29 cellular contexts compared by ENCODE assay signal in genomic region chr5:116288524-116288923, GRCh38.
"Had no signal": no experiment of that assay in that cellular context is flagged by ENCODE, and none has a peak within 500 bp of the region (broad histone marks: within the 10 kb centered on the region; RNA-seq: fewer than 3 reads in every experiment).

No MANE protein-coding gene starts in this region.

- H3K4me3 Mint-ChIP-seq: stimulated activated effector memory CD8-positive, alpha-beta T cell treated with anti-CD3 and anti-CD28 coated beads, Interleukin-12 subunit alpha, Interleukin-12 subunit beta, amount 100 ng/mL, for 72 hours; stimulated activated memory B cell treated with anti-CD40 and anti-IgM and Interleukin-4, amounts not matched to agents 10 μg/mL and 1 μg/mL and 100 μg/mL, for 72 hours; stimulated activated naive B cell treated with anti-CD40 and anti-IgM and Interleukin-4, amounts not matched to agents 10 μg/mL and 1 μg/mL and 100 μg/mL, for 72 hours; stimulated activated naive CD8-positive, alpha-beta T cell treated with anti-CD3 and anti-CD28 coated beads, Interleukin-15, amount 100 ng/mL, for 72 hours; stimulated activated naive CD8-positive, alpha-beta T cell treated with anti-CD3 and anti-CD28 coated beads, Interleukin-15, Interleukin-2, amounts not matched to agents 100 ng/mL and 50 ng/mL, for 24 hours; type B pancreatic cell had no signal

- FAIRE-seq: urothelium cell line had no signal

- ATAC-seq: stimulated activated effector memory CD8-positive, alpha-beta T cell treated with anti-CD3 and anti-CD28 coated beads, Interleukin-12 subunit alpha, Interleukin-12 subunit beta, amount 100 ng/mL, for 72 hours; stimulated activated memory B cell treated with anti-CD40 and anti-IgM and Interleukin-4, amounts not matched to agents 10 μg/mL and 1 μg/mL and 100 μg/mL, for 72 hours; stimulated activated naive B cell treated with anti-CD40 and anti-IgM and Interleukin-4, amounts not matched to agents 10 μg/mL and 1 μg/mL and 100 μg/mL, for 72 hours; stimulated activated naive CD8-positive, alpha-beta T cell treated with anti-CD3 and anti-CD28 coated beads, Interleukin-15, amount 100 ng/mL, for 72 hours; stimulated activated naive CD8-positive, alpha-beta T cell treated with anti-CD3 and anti-CD28 coated beads, Interleukin-15, Interleukin-2, amounts not matched to agents 100 U/mL and 50 U/mL, for 24 hours; upper lobe of right lung had no signal

- H3K27me3 ChIP-seq: stomach, suprapubic skin, testis, thyroid gland, tibial artery, tibial nerve, transverse colon, upper lobe of left lung, upper lobe of right lung, uterus, vagina had no signal

- H3K36me3 ChIP-seq: thoracic aorta, thyroid gland, upper lobe of right lung, uterus had no signal

- H3K4me1 Mint-ChIP-seq: stimulated activated effector memory CD8-positive, alpha-beta T cell treated with anti-CD3 and anti-CD28 coated beads, Interleukin-12 subunit alpha, Interleukin-12 subunit beta, amount 100 ng/mL, for 72 hours; stimulated activated memory B cell treated with anti-CD40 and anti-IgM and Interleukin-4, amounts not matched to agents 10 μg/mL and 1 μg/mL and 100 μg/mL, for 72 hours; stimulated activated naive B cell treated with anti-CD40 and anti-IgM and Interleukin-4, amounts not matched to agents 10 μg/mL and 1 μg/mL and 100 μg/mL, for 72 hours; stimulated activated naive CD8-positive, alpha-beta T cell treated with anti-CD3 and anti-CD28 coated beads, Interleukin-15, amount 100 ng/mL, for 72 hours had no signal

- H3K4me3 ChIP-seq: stomach, suprapubic skin, testis, thoracic aorta, thyroid gland, tibial artery, tibial nerve, transverse colon, upper lobe of left lung, upper lobe of right lung, uterus, vagina had no signal

- H3K27me3 Mint-ChIP-seq: stimulated activated memory B cell treated with anti-CD40 and anti-IgM and Interleukin-4, amounts not matched to agents 10 μg/mL and 1 μg/mL and 100 μg/mL, for 72 hours; stimulated activated naive B cell treated with anti-CD40 and anti-IgM and Interleukin-4, amounts not matched to agents 10 μg/mL and 1 μg/mL and 100 μg/mL, for 72 hours; stimulated activated naive CD8-positive, alpha-beta T cell treated with anti-CD3 and anti-CD28 coated beads, Interleukin-15, amount 100 ng/mL, for 72 hours; stimulated activated naive CD8-positive, alpha-beta T cell treated with anti-CD3 and anti-CD28 coated beads, Interleukin-15, Interleukin-2, amounts not matched to agents 100 ng/mL and 50 ng/mL, for 24 hours; type B pancreatic cell had no signal

- H3K4me1 ChIP-seq: stomach, suprapubic skin, testis, thyroid gland, tibial artery, tibial nerve, transverse colon, upper lobe of left lung, upper lobe of right lung, uterus, vagina had no signal

- DNase-seq: stimulated activated CD4-positive, alpha-beta T cell treated with anti-CD3 and anti-CD28 coated beads, Interleukin-2, amount 100 ng/mL, for 48 hours; stimulated activated CD4-positive, alpha-beta T cell treated with anti-CD3 and anti-CD28 coated beads, Interleukin-4, amount 100 ng/mL, for 1 hour; stimulated activated CD4-positive, alpha-beta T cell treated with anti-CD3 and anti-CD28 coated beads, Interleukin-4, amount 100 ng/mL, for 24 hours; stimulated activated CD4-positive, alpha-beta T cell treated with anti-CD3 and anti-CD28 coated beads, Interleukin-4, amount 100 ng/mL, for 4 hours; stimulated activated CD8-positive, alpha-beta memory T cell treated with anti-CD3 and anti-CD28 coated beads, Interleukin-4, amount 100 ng/mL, for 48 hours; stimulated activated naive B cell treated with anti-CD40 and anti-IgM and Interleukin-4, amounts not matched to agents 10 μg/mL and 1 μg/mL and 100 μg/mL, for 72 hours; stimulated activated naive CD4-positive, alpha-beta T cell; stimulated activated naive CD4-positive, alpha-beta T cell treated with Interleukin-2 at 50 U/mL for 16 hours; stimulated activated naive CD8-positive, alpha-beta T cell treated with anti-CD3 and anti-CD28 coated beads, Interleukin-15, amount 100 ng/mL, for 72 hours; stimulated activated naive CD8-positive, alpha-beta T cell treated with anti-CD3 and anti-CD28 coated beads, Interleukin-15, Interleukin-2, amounts not matched to agents 100 U/mL and 50 U/mL, for 24 hours; stomach; substantia nigra; testis; thyroid gland; tibial artery; transverse colon; trophoblast cell; upper lobe of left lung; upper lobe of right lung; uterus had no signal

- H3K9me3 ChIP-seq: testis, thyroid gland, uterus had no signal

- H3K27ac ChIP-seq: stomach, suprapubic skin, testis, thoracic aorta, thyroid gland, tibial artery, tibial nerve, transverse colon, upper lobe of left lung, upper lobe of right lung, uterus, vagina had no signal

- H3K27ac Mint-ChIP-seq: stimulated activated effector memory CD8-positive, alpha-beta T cell treated with anti-CD3 and anti-CD28 coated beads, Interleukin-12 subunit alpha, Interleukin-12 subunit beta, amount 100 ng/mL, for 72 hours; stimulated activated memory B cell treated with anti-CD40 and anti-IgM and Interleukin-4, amounts not matched to agents 10 μg/mL and 1 μg/mL and 100 μg/mL, for 72 hours; stimulated activated naive B cell treated with anti-CD40 and anti-IgM and Interleukin-4, amounts not matched to agents 10 μg/mL and 1 μg/mL and 100 μg/mL, for 72 hours; stimulated activated naive CD8-positive, alpha-beta T cell treated with anti-CD3 and anti-CD28 coated beads, Interleukin-15, amount 100 ng/mL, for 72 hours; stimulated activated naive CD8-positive, alpha-beta T cell treated with anti-CD3 and anti-CD28 coated beads, Interleukin-15, Interleukin-2, amounts not matched to agents 100 ng/mL and 50 ng/mL, for 24 hours; type B pancreatic cell had no signal
